ENCODE assay signal across 8 cellular contexts in genomic region chr17:78041401-78042179, GRCh38.
DNase-seq lines count a peak whose midpoint lies in the region; ATAC-seq, FAIRE-seq and TF ChIP-seq lines count a peak whose summit lies in the region.

No MANE protein-coding gene starts in this region.

- H3K4me1 ChIP-seq in CD8-positive, alpha-beta T cell (ENCODE audit: insufficient read depth, low read length): peaks cover 19% of the 10 kb centered on the region
- peaks cover 33% of the 10 kb centered on the region for H3K4me1 ChIP-seq in SJCRH30
- H3K4me1 ChIP-seq in pancreas: peaks cover 0 to 5% (median 0%) of the 10 kb centered on the region in 3 donors
- H3K4me1 ChIP-seq in OCI-LY7 (ENCODE audit: insufficient read depth, low read length, poor library complexity, severe bottlenecking): no peaks in the 10 kb centered on the region

- peak overlapping the region; percentile 22 for H3K4me3 ChIP-seq in CD8-positive, alpha-beta T cell (ENCODE audit: low read depth, low read length)
- H3K4me3 ChIP-seq in SJCRH30: peak overlapping the region; percentile 66
- H3K4me3 ChIP-seq in epithelial cell of esophagus (ENCODE audit: low read length): peak overlapping the region; percentile 54
- peak overlapping the region in 3 of 4 donors; percentile 23 to 46 (median 24) for H3K4me3 ChIP-seq in pancreas
- no peak overlapping the region for H3K4me3 ChIP-seq in OCI-LY7 (ENCODE audit: low read depth, low read length, poor library complexity, severe bottlenecking)

- peak overlapping the region; percentile 83 for H3K27ac Mint-ChIP-seq in CD8-positive, alpha-beta T cell

- no peak overlapping the region for H2AFZ ChIP-seq in OCI-LY7 (ENCODE audit: low read length)

- POLR2A ChIA-PET in CD8-positive, alpha-beta T cell (lab: Charles Lee): interaction anchor here (0.8 to 2.4 kb wide), 2 partner anchors 23 to 84 kb away, joined by 3 to 9 read pairs; partner anchors contain the start of gene TNRC6C
- POLR2A ChIA-PET in OCI-LY7 (lab: Charles Lee): interaction anchor here (0.7 kb wide), 1 partner anchor 716 kb away, joined by 3 read pairs; no protein-coding TSS in a partner anchor

- no peak for ATAC-seq in CD8-positive, alpha-beta T cell
- peak in 3 of 4 donors; percentile 10 to 43 (median 16) for ATAC-seq in pancreas

- BruUV-seq in OCI-LY7 (replicated peaks; lab: Mats Ljungman, UMichigan): no TSS peak

- no peaks in the 10 kb centered on the region for H3K9me2 ChIP-seq in OCI-LY7 (ENCODE audit: insufficient read depth, low read length)

- no peaks in the 10 kb centered on the region for H3K79me2 ChIP-seq in OCI-LY7 (ENCODE audit: insufficient read depth, low read depth, low read length)

- CTCF ChIA-PET in CD8-positive, alpha-beta T cell (lab: Charles Lee): interaction anchor here (0.6 to 2.3 kb wide), 2 partner anchors 22 to 382 kb away, joined by 4 to 8 read pairs; no protein-coding TSS in a partner anchor
- CTCF ChIA-PET in OCI-LY7 (lab: Charles Lee; ENCODE audit: unreplicated experiment): no interaction called here

- H3K9me3 ChIP-seq in CD8-positive, alpha-beta T cell (ENCODE audit: low read length): no peaks in the 10 kb centered on the region
- H3K9me3 ChIP-seq in SJCRH30 (replicated peaks) (no peaks in the 10 kb centered on the region), pancreas (no peaks in the 10 kb centered on the region), OCI-LY7 (ENCODE audit: low read length) (no peaks in the 10 kb centered on the region)

- H3K4me3 Mint-ChIP-seq in CD8-positive, alpha-beta T cell: peak overlapping the region; percentile 57

- H3K4me2 ChIP-seq in OCI-LY7 (ENCODE audit: low read length): no peak overlapping the region; the same call in 1 of the 2 replicates

- peaks cover 14% of the 10 kb centered on the region for H3K36me3 ChIP-seq in CD8-positive, alpha-beta T cell (ENCODE audit: insufficient read depth, low read length)
- H3K36me3 ChIP-seq in SJCRH30 (no peaks in the 10 kb centered on the region; the same call in 1 of the 2 replicates), pancreas (no peaks in the 10 kb centered on the region), OCI-LY7 (ENCODE audit: insufficient read depth, low read length) (peaks cover 5% of the 10 kb centered on the region; the same call in 1 of the 2 replicates)

- H3K27me3 Mint-ChIP-seq in CD8-positive, alpha-beta T cell (ENCODE audit: low read depth): no peaks in the 10 kb centered on the region

- H3K27me3 ChIP-seq in CD8-positive, alpha-beta T cell (ENCODE audit: insufficient read depth, low read length): no peaks in the 10 kb centered on the region
- no peaks in the 10 kb centered on the region for H3K27me3 ChIP-seq in SJCRH30
- no peaks in the 10 kb centered on the region for H3K27me3 ChIP-seq in pancreas

- intact Hi-C loops in CD8-positive, alpha-beta T cell (cut with DNase I, micrococcal nuclease): no loop called here
- intact Hi-C loops in pancreas (cut with DNase I): no loop called here
- intact Hi-C loops in OCI-LY7 (cut with micrococcal nuclease; ENCODE audit: unreplicated experiment): no loop called here

- WGBS in pancreas, 2 donors: 53 to 58% methylated on average over 6 of the region's 6 CpGs

- peaks cover 65% of the 10 kb centered on the region for H3K4me1 Mint-ChIP-seq in CD8-positive, alpha-beta T cell (ENCODE audit: low read depth)

- H3K36me3 Mint-ChIP-seq in CD8-positive, alpha-beta T cell: peaks cover 71% of the 10 kb centered on the region

- DNase-seq in CD8-positive, alpha-beta T cell: no peak
- DNase-seq in SJCRH30 (peak; percentile 37 to 70), epithelial cell of esophagus (ENCODE audit: low read depth) (no peak), pancreas (no peak), RCC 7860 (ENCODE audit: low spot score) (no peak), T1000 (lab: John Stamatoyannopoulos, UW) (no peak), AG20443 (ENCODE audit: low spot score) (no peak), OCI-LY7 (ENCODE audit: low spot score) (no peak)

- peak; percentile 82 for FAIRE-seq in pancreas (lab: Jason Lieb, UNC)
- FAIRE-seq in RCC 7860 (lab: Jason Lieb, UNC): no peak

- no peaks in the 10 kb centered on the region for H3K9me3 Mint-ChIP-seq in CD8-positive, alpha-beta T cell

- TF ChIP-seq CTCF in CD8-positive, alpha-beta T cell (IDR thresholded peaks at IDR 0.05): no peak
- TF ChIP-seq CTCF in epithelial cell of esophagus (IDR thresholded peaks at IDR 0.05; ENCODE audit: insufficient read depth, low read depth, low read length, missing control alignments) (no peak), pancreas (IDR thresholded peaks at IDR 0.05) (no peak), OCI-LY7 (conservative IDR thresholded peaks at IDR 0.05; ENCODE audit: low read length) (no peak)

- H4K20me1 ChIP-seq in OCI-LY7 (ENCODE audit: insufficient read depth, low read length): no peaks in the 10 kb centered on the region

- no peak overlapping the region for H3K27ac ChIP-seq in CD8-positive, alpha-beta T cell (ENCODE audit: low read depth, low read length)
- H3K27ac ChIP-seq in SJCRH30 (peak overlapping the region; percentile 95), pancreas (peak overlapping the region; percentile 7 to 78 (median 74)), OCI-LY7 (ENCODE audit: low read depth, low read length, poor library complexity, severe bottlenecking) (no peak overlapping the region)

Comparison
In these comparisons a context has a peak if more than half of its experiments do, and no peak if none do; other contexts are left out.
1. DNase-seq: peak in SJCRH30 (2 of 2); none in CD8-positive, alpha-beta T cell (0 of 7), epithelial cell of esophagus (single experiment), pancreas (0 of 6), RCC 7860 (single experiment), T1000 (single experiment), AG20443 (single experiment) and OCI-LY7 (single experiment).
2. H3K27ac ChIP-seq: peak in SJCRH30 (single experiment) and pancreas (4 of 4); none in CD8-positive, alpha-beta T cell (single experiment) and OCI-LY7 (single experiment).